Comparison of ENCODE assay signal across 10 cellular contexts in the genomic region with DNA sequence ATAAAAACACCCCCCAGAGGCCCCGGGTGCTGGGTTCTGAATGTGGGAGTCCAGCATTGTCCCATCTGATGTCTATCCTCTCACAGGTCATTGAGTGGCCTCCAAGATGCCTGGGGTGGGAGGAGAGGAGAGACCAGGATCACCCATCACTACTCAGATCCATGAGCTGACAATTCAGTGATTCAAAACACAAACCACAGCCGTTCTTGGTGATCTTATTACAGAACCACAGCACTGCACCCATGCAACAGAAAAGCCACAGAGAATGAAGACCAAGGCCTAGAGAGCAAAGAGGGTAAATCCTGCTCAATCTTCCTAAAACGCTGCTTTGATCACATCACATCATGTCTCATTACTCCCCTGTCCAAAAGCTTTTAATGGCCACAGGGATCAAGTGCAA. TPM values are rescaled to one million over a fixed set of nuclear protein-coding genes. Genes with fewer than 3 reads are reported as not detected.
DNase-seq lines count a peak whose midpoint lies in the region; TF ChIP-seq lines count a peak whose summit lies in the region.
"Had no signal": no experiment of that assay in that cellular context is flagged by ENCODE, and none has a peak within 500 bp of the region (broad histone marks: within the 10 kb centered on the region; RNA-seq: fewer than 3 reads in every experiment).

No MANE protein-coding gene starts in this region.

- no peaks in the 10 kb centered on the region for H3K9me3 ChIP-seq in vagina
- H3K9me3 ChIP-seq: upper lobe of right lung had no signal

- no peaks in the 10 kb centered on the region for H3K9me3 Mint-ChIP-seq in T-helper 2 cell treated with Interferon-gamma antibody and Interleukin-4, amounts not matched to agents 5 μg/mL and 100 μg/mL, for 36 hours
- H3K9me3 Mint-ChIP-seq in glutamatergic neuron (ENCODE audit: unreplicated experiment): peaks cover 1% of the 10 kb centered on the region

- peaks cover 84% of the 10 kb centered on the region for H3K4me1 ChIP-seq in vagina

- H3K27me3 Mint-ChIP-seq in T-helper 2 cell treated with Interferon-gamma antibody and Interleukin-4, amounts not matched to agents 5 μg/mL and 100 μg/mL, for 36 hours (ENCODE audit: low read depth): no peaks in the 10 kb centered on the region
- H3K27me3 Mint-ChIP-seq in glutamatergic neuron (ENCODE audit: unreplicated experiment): peaks cover 6% of the 10 kb centered on the region

- peaks cover 25% of the 10 kb centered on the region for H3K36me3 Mint-ChIP-seq in T-helper 2 cell treated with Interferon-gamma antibody and Interleukin-4, amounts not matched to agents 5 μg/mL and 100 μg/mL, for 36 hours (ENCODE audit: low read depth)
- no peaks in the 10 kb centered on the region for H3K36me3 Mint-ChIP-seq in glutamatergic neuron (ENCODE audit: unreplicated experiment)

- no peak for TF ChIP-seq POLR2A in vagina (IDR thresholded peaks at IDR 0.05)

- no peaks in the 10 kb centered on the region for H3K27me3 ChIP-seq in vagina
- H3K27me3 ChIP-seq: upper lobe of right lung had no signal

- no peak overlapping the region for H3K4me3 ChIP-seq in vagina
- H3K4me3 ChIP-seq: upper lobe of right lung had no signal

- peaks cover 84% of the 10 kb centered on the region for H3K4me1 Mint-ChIP-seq in T-helper 2 cell treated with Interferon-gamma antibody and Interleukin-4, amounts not matched to agents 5 μg/mL and 100 μg/mL, for 36 hours (ENCODE audit: low read depth)
- peaks cover 25% of the 10 kb centered on the region for H3K4me1 Mint-ChIP-seq in glutamatergic neuron (ENCODE audit: low read depth, unreplicated experiment)

- peak; percentile 34 for DNase-seq in stimulated activated CD4-positive, alpha-beta T cell treated with anti-CD3 and anti-CD28 coated beads, Interleukin-15, amount 100 ng/mL, for 24 hours
- no peak for DNase-seq in stimulated activated CD4-positive, alpha-beta T cell treated with anti-CD3 and anti-CD28 coated beads, Interleukin-4, amount 100 ng/mL, for 4 hours
- peak; percentile 60 for DNase-seq in T-helper 2 cell treated with Interferon-gamma antibody and Interleukin-4, amounts not matched to agents 5 μg/mL and 100 μg/mL, for 36 hours (ENCODE audit: low spot score)
- DNase-seq in glutamatergic neuron (no peak), vagina (ENCODE audit: extremely low spot score in 2 of 2) (no peak), SW480 (ENCODE audit: low spot score) (no peak), germinal center (ENCODE audit: low spot score) (no peak), posterior vena cava (ENCODE audit: low spot score) (no peak)
- DNase-seq: NCI-H1436 treated with DMSO at 0.1 percent for 48 hours, upper lobe of right lung had no signal

- H3K27ac ChIP-seq in vagina: peak overlapping the region; percentile 39
- H3K27ac ChIP-seq: upper lobe of right lung had no signal

- H3K36me3 ChIP-seq in vagina: no peaks in the 10 kb centered on the region
- H3K36me3 ChIP-seq: upper lobe of right lung had no signal

- peak overlapping the region; percentile 73 for H3K4me3 Mint-ChIP-seq in T-helper 2 cell treated with Interferon-gamma antibody and Interleukin-4, amounts not matched to agents 5 μg/mL and 100 μg/mL, for 36 hours
- H3K4me3 Mint-ChIP-seq in glutamatergic neuron (ENCODE audit: unreplicated experiment): peak overlapping the region; percentile 0

- peak overlapping the region; percentile 81 for H3K27ac Mint-ChIP-seq in T-helper 2 cell treated with Interferon-gamma antibody and Interleukin-4, amounts not matched to agents 5 μg/mL and 100 μg/mL, for 36 hours
- no peak overlapping the region for H3K27ac Mint-ChIP-seq in glutamatergic neuron (ENCODE audit: unreplicated experiment)

- TF ChIP-seq CTCF in glutamatergic neuron (IDR thresholded peaks at IDR 0.05; ENCODE audit: partially characterized antibody, unreplicated experiment) (no peak), vagina (IDR thresholded peaks at IDR 0.05) (no peak)

- intact Hi-C loops in vagina (cut with DNase I) (no loop called here), posterior vena cava (cut with DNase I) (no loop called here)

RNA-seq across cellular contexts. Expression of gene ANP32A, which starts 23.5 kb away (rescaled TPM):
- total RNA-seq in glutamatergic neuron (ENCODE audit: unreplicated experiment) (134 TPM), vagina (55.2 TPM), posterior vena cava (10 to 100 TPM; 82.4 to 94.8 TPM)

Comparison
In these comparisons a context has a peak if more than half of its experiments do, and no peak if none do; other contexts are left out.
1. DNase-seq: peak in stimulated activated CD4-positive, alpha-beta T cell treated with anti-CD3 and anti-CD28 coated beads, Interleukin-15, amount 100 ng/mL, for 24 hours (single experiment) and T-helper 2 cell treated with Interferon-gamma antibody and Interleukin-4, amounts not matched to agents 5 μg/mL and 100 μg/mL, for 36 hours (single experiment); none in stimulated activated CD4-positive, alpha-beta T cell treated with anti-CD3 and anti-CD28 coated beads, Interleukin-4, amount 100 ng/mL, for 4 hours (0 of 2), glutamatergic neuron (single experiment), vagina (0 of 2), SW480 (single experiment), germinal center (single experiment) and posterior vena cava (single experiment).